8 cellular contexts compared by ENCODE assay signal in genomic region chr7:149623262-149623997, GRCh38.
A peak's percentile ranks its signal among the peaks of the same experiment; 100 is the strongest.
DNase-seq lines count a peak whose midpoint lies in the region; TF ChIP-seq lines count a peak whose summit lies in the region.
"Not testable (repeated sequence)": the region's sequence is repeated elsewhere in the genome, so short reads cannot be mapped to it uniquely, and the experiment has no call there.

No MANE protein-coding gene starts in this region.

- peak overlapping the region; percentile 51 for H3K4me2 ChIP-seq in KMS-11
- peak overlapping the region; percentile 82 for H3K4me2 ChIP-seq in parathyroid adenoma (ENCODE audit: low read length)

- DNase-seq in Calu3: peak; percentile 31
- DNase-seq in SJSA1 (ENCODE audit: low read depth in 1 of 2, low spot score in 2 of 2): peak; percentile 48 to 70
- DNase-seq in adrenal gland: peak; percentile 47 to 84 (median 73)
- DNase-seq in esophagus squamous epithelium (lab: John Stamatoyannopoulos, UW): not testable (repeated sequence)
- peak; percentile 85 for DNase-seq in left kidney (ENCODE audit: low read depth, low spot score)
- DNase-seq in tibial nerve (ENCODE audit: low spot score in 2 of 2): peak in 1 of 2 donors; percentile 41

- not testable (repeated sequence) for H3K36me3 ChIP-seq in KMS-11 (ENCODE audit: insufficient read depth); parathyroid adenoma (ENCODE audit: control insufficient read depth, insufficient read depth, low read length)
- H3K36me3 ChIP-seq in SJSA1 (peaks cover 38% of the 10 kb centered on the region), adrenal gland (replicated peaks in 1 of 2) (peaks cover 0 to 29% of the 10 kb centered on the region in 2 donors), esophagus squamous epithelium (peaks cover 5 to 40% (median 23%) of the 10 kb centered on the region in 3 donors), tibial nerve (peaks cover 0 to 34% (median 18%) of the 10 kb centered on the region in 3 donors)

- H3K4me3 Mint-ChIP-seq in Calu3 (ENCODE audit: low read depth, unreplicated experiment): peak overlapping the region; percentile 96

- not testable (repeated sequence) for H3K27me3 ChIP-seq in KMS-11 (ENCODE audit: insufficient read depth, low read depth); SJSA1 (replicated peaks); adrenal gland; esophagus squamous epithelium; parathyroid adenoma (ENCODE audit: control insufficient read depth, insufficient read depth, low read length); tibial nerve

- not testable (repeated sequence) for BruUV-seq in Calu3 (replicated peaks; lab: Mats Ljungman, UMichigan)

- not testable (repeated sequence) for H3K9me3 ChIP-seq in SJSA1 (replicated peaks); adrenal gland (replicated peaks in 1 of 3); esophagus squamous epithelium; parathyroid adenoma (ENCODE audit: control insufficient read depth, low read length); tibial nerve

- H3K27ac ChIP-seq in KMS-11: not testable (repeated sequence)
- peak overlapping the region; percentile 59; the same call in 1 of the 2 replicates for H3K27ac ChIP-seq in SJSA1
- H3K27ac ChIP-seq in adrenal gland: peak overlapping the region in 3 of 5 donors; percentile 75 to 88 (median 88)
- H3K27ac ChIP-seq in esophagus squamous epithelium: peak overlapping the region; percentile 91 to 96 (median 92)
- peak overlapping the region; percentile 73 for H3K27ac ChIP-seq in parathyroid adenoma
- H3K27ac ChIP-seq in tibial nerve: peak overlapping the region in 2 of 4 donors; percentile 87 to 91

- H3K4me3 ChIP-seq in KMS-11 (IDR thresholded peaks at IDR 0.05; ENCODE audit: insufficient read depth, low read depth, low read length) (peak overlapping the region; percentile 36), SJSA1 (peak overlapping the region; percentile 96), adrenal gland (peak overlapping the region; percentile 45 to 99 (median 84)), esophagus squamous epithelium (peak overlapping the region; percentile 74 to 92 (median 83)), parathyroid adenoma (ENCODE audit: low read depth, low read length) (peak overlapping the region; percentile 62), tibial nerve (peak overlapping the region; percentile 43 to 99 (median 86))

- CTCF ChIA-PET in Calu3 (lab: Charles Lee): interaction anchor here (0.9 kb wide), 1 partner anchor 313 kb away, joined by 14 read pairs; no protein-coding TSS in a partner anchor

- H3K27me3 Mint-ChIP-seq in Calu3 (ENCODE audit: unreplicated experiment): peaks cover 24% of the 10 kb centered on the region

- 7 to 22% (median 15%) methylated on average over 16 to 18 of the region's 19 CpGs for WGBS in adrenal gland, 4 donors
- 6 to 31% methylated on average over 9 to 11 of the region's 19 CpGs for WGBS in esophagus squamous epithelium, 2 donors
- WGBS in tibial nerve, 2 donors: 14 to 21% methylated on average over 19 of the region's 19 CpGs

- not testable (repeated sequence) for TF ChIP-seq POLR2A in adrenal gland (IDR thresholded peaks at IDR 0.05); esophagus squamous epithelium (IDR thresholded peaks at IDR 0.05); tibial nerve (IDR thresholded peaks at IDR 0.05)

- not testable (repeated sequence) for TF ChIP-seq CTCF in Calu3 (IDR thresholded peaks at IDR 0.05; ENCODE audit: unreplicated experiment); KMS-11 (conservative IDR thresholded peaks at IDR 0.05; ENCODE audit: low read depth, low read length); adrenal gland (IDR thresholded peaks at IDR 0.05); esophagus squamous epithelium (IDR thresholded peaks at IDR 0.05); parathyroid adenoma (IDR thresholded peaks at IDR 0.05); tibial nerve (IDR thresholded peaks at IDR 0.05)

- peaks cover 40% of the 10 kb centered on the region for H3K36me3 Mint-ChIP-seq in Calu3 (ENCODE audit: insufficient read depth, unreplicated experiment)

- H4K20me1 ChIP-seq in KMS-11 (ENCODE audit: insufficient read depth): not testable (repeated sequence)

- H3K27ac Mint-ChIP-seq in Calu3 (ENCODE audit: unreplicated experiment): peak overlapping the region; percentile 79

- H3K79me2 ChIP-seq in KMS-11 (ENCODE audit: insufficient read depth, low read depth) (peaks cover 34% of the 10 kb centered on the region), parathyroid adenoma (peaks cover 24% of the 10 kb centered on the region)

- not testable (repeated sequence) for H3K9me3 Mint-ChIP-seq in Calu3 (ENCODE audit: low read depth, unreplicated experiment)

- not testable (repeated sequence) for H2AFZ ChIP-seq in KMS-11 (ENCODE audit: low read depth)
- H2AFZ ChIP-seq in parathyroid adenoma: peak overlapping the region; percentile 99

- H3K4me1 ChIP-seq in KMS-11 (ENCODE audit: low read depth, poor library complexity, severe bottlenecking) (peaks cover 37% of the 10 kb centered on the region), adrenal gland (replicated peaks in 1 of 2) (peaks cover 10 to 21% of the 10 kb centered on the region in 2 donors), esophagus squamous epithelium (peaks cover 8 to 39% (median 19%) of the 10 kb centered on the region in 3 donors), tibial nerve (peaks cover 0 to 34% (median 16%) of the 10 kb centered on the region in 4 donors)
- not testable (repeated sequence) for H3K4me1 ChIP-seq in SJSA1 (replicated peaks); parathyroid adenoma

- intact Hi-C loops in Calu3 (cut with micrococcal nuclease; ENCODE audit: unreplicated experiment) (loop anchor here (10.0 kb wide), 1 partner anchor 199 kb away; no protein-coding TSS in a partner anchor), adrenal gland (cut with DNase I) (loop anchor here in 1 of 2 donors (10.0 kb wide), 1 partner anchor 129 kb away; the partner anchor contains the start of gene ZNF746)
- intact Hi-C loops in esophagus squamous epithelium (cut with DNase I): not testable (repeated sequence)

- not testable (repeated sequence) for H3K4me1 Mint-ChIP-seq in Calu3 (ENCODE audit: low read depth, unreplicated experiment)

- H3K9ac ChIP-seq in KMS-11: peak overlapping the region; percentile 74
- peak overlapping the region; percentile 73 for H3K9ac ChIP-seq in parathyroid adenoma

- not testable (repeated sequence) for TF ChIP-seq EP300 in tibial nerve (IDR thresholded peaks at IDR 0.05)

Comparison
In these comparisons a context has a peak if more than half of its experiments do, and no peak if none do; other contexts are left out.
1. H3K4me3 ChIP-seq: peak in every context shown above with its lines; median percentile 96 in SJSA1; 86 in tibial nerve; 84 in adrenal gland; 83 in esophagus squamous epithelium; 62 in parathyroid adenoma; 36 in KMS-11.